Comparison of ENCODE assay signal across 13 cellular contexts in the genomic region with DNA sequence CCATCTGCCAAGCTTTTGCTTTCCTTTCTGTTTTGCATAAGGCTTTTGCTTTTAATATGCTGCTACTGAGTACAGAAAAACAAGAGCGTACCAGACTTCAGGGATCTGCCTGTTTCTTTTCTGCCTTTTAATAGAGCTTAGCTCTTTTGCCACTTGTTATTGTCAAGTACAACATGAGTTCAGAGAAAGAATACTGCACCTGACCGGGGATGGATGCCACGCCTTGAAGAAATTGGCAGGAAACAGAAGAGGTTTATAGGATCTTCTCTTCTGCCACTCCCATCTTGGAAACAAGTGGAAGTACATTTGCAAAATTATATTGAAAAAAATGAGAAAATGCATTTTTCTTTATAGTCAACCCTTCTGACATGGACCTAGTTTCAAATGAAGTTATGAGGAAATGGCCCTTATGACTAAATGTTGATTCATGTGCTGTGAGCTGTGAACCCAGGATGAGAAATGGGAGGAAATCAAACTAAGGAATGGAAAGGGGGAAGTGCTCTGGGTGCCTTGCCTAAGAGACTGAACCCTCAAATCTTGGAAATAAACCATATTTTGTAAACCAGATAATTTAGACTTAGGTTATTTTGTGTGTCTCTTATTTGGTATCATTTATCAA. TPM values are rescaled to one million over a fixed set of nuclear protein-coding genes. Genes with fewer than 3 reads are reported as not detected.
DNase-seq lines count a peak whose midpoint lies in the region; TF ChIP-seq lines count a peak whose summit lies in the region.
"Had no signal": no experiment of that assay in that cellular context is flagged by ENCODE, and none has a peak within 500 bp of the region (broad histone marks: within the 10 kb centered on the region; RNA-seq: fewer than 3 reads in every experiment).

No MANE protein-coding gene starts in this region.

- no peaks in the 10 kb centered on the region for H4K20me1 ChIP-seq in SK-N-SH (ENCODE audit: insufficient read depth)

- peak overlapping the region in 1 of 2 experiments; percentile 64; a peak in 2 of 4 replicates for H3K27ac ChIP-seq in SK-N-SH (ENCODE audit: low read depth in 2 of 2, low read length in 1 of 2)
- H3K27ac ChIP-seq: BLaER1, KMS-11, thoracic aorta had no signal

- H3K27me3 Mint-ChIP-seq in HFFc6 (ENCODE audit: insufficient read depth): no peaks in the 10 kb centered on the region; the same call in 1 of the 2 replicates
- no peaks in the 10 kb centered on the region for H3K27me3 Mint-ChIP-seq in mesothelial cell of epicardium (ENCODE audit: low read depth)
- H3K27me3 Mint-ChIP-seq in progenitor cell of endocrine pancreas: peaks cover 6% of the 10 kb centered on the region

- H3K27ac Mint-ChIP-seq in HFFc6 (peak overlapping the region; percentile 87), mesothelial cell of epicardium (no peak overlapping the region), progenitor cell of endocrine pancreas (no peak overlapping the region)

- no peaks in the 10 kb centered on the region for H3K27me3 ChIP-seq in SK-N-SH (ENCODE audit: insufficient read depth)

- H3K36me3 ChIP-seq in SK-N-SH (replicated peaks in 1 of 2; ENCODE audit: control insufficient read depth in 1 of 2, insufficient read depth in 2 of 2, low read length in 1 of 2): no peaks in the 10 kb centered on the region
- H3K36me3 ChIP-seq: BLaER1, thoracic aorta had no signal

- H3K36me3 Mint-ChIP-seq in HFFc6 (ENCODE audit: low read depth) (no peaks in the 10 kb centered on the region; the same call in 1 of the 2 replicates), mesothelial cell of epicardium (no peaks in the 10 kb centered on the region), progenitor cell of endocrine pancreas (ENCODE audit: insufficient read depth) (no peaks in the 10 kb centered on the region)

- peaks cover 60% of the 10 kb centered on the region for H3K4me1 Mint-ChIP-seq in HFFc6 (ENCODE audit: low read depth)
- peaks cover 23% of the 10 kb centered on the region for H3K4me1 Mint-ChIP-seq in mesothelial cell of epicardium
- H3K4me1 Mint-ChIP-seq in progenitor cell of endocrine pancreas (ENCODE audit: low read depth): peaks cover 14% of the 10 kb centered on the region

- peaks cover 5 to 7% of the 10 kb centered on the region in 2 experiments; a peak in 2 of 4 replicates for H3K4me1 ChIP-seq in SK-N-SH (ENCODE audit: control insufficient read depth in 1 of 2, insufficient read depth in 2 of 2, low read depth in 1 of 2, low read length in 1 of 2)

- H3K4me3 ChIP-seq in SK-N-SH (ENCODE audit: low read depth in 2 of 2, low read length in 1 of 2) (no peak overlapping the region), foreskin fibroblast (ENCODE audit: low read depth in 1 of 2, low read length in 2 of 2) (peak overlapping the region in 1 of 2 donors; percentile 2)
- H3K4me3 ChIP-seq: BLaER1, lung, thoracic aorta had no signal

- H3K9me3 ChIP-seq in SK-N-SH: no peaks in the 10 kb centered on the region
- H3K9me3 ChIP-seq: BLaER1, thoracic aorta had no signal

- DNase-seq in 8988T (peak; percentile 37), HFFc6 (peak; percentile 68), SK-N-SH (no peak), foreskin fibroblast (peak; percentile 78 to 92), mesothelial cell of epicardium (ENCODE audit: low spot score in 2 of 2, unreplicated experiment in 2 of 2) (no peak), progenitor cell of endocrine pancreas (ENCODE audit: low spot score, unreplicated experiment) (no peak)
- DNase-seq in activated effector memory CD4-positive, alpha-beta T cell treated with Interleukin-2 at 50 U/mL for 16 hours: no peak
- DNase-seq in stimulated activated CD4-positive, alpha-beta T cell treated with anti-CD3 and anti-CD28 coated beads, Interleukin-15, amount 100 ng/mL, for 24 hours: no peak
- DNase-seq: Right ventricle myocardium superior had no signal

- peak overlapping the region; percentile 71 for H2AFZ ChIP-seq in SK-N-SH (ENCODE audit: low read depth)

- TF ChIP-seq EP300 in SK-N-SH (IDR thresholded peaks at IDR 0.05; ENCODE audit: borderline replicate concordance in 1 of 2, low read depth in 1 of 2, low read length in 1 of 2): peak in 1 of 2 experiments; percentile 37; a peak in 1 of 4 replicates

- peaks cover 5% of the 10 kb centered on the region; the same call in 1 of the 2 replicates for H3K79me2 ChIP-seq in SK-N-SH (ENCODE audit: insufficient read depth)

- 71% methylated on average over 3 of the region's 3 CpGs for WGBS in SK-N-SH (ENCODE audit: low lambda C conversion rate)

- no peaks in the 10 kb centered on the region for H3K9me2 ChIP-seq in SK-N-SH

- CTCF ChIA-PET in SK-N-SH (lab: Yijun Ruan, JAX): no interaction called here

- POLR2A ChIA-PET in SK-N-SH (lab: Yijun Ruan, JAX): no interaction called here

- H3K4me2 ChIP-seq in SK-N-SH: peak overlapping the region; percentile 25; the same call in 1 of the 2 replicates
- H3K4me2 ChIP-seq: BLaER1, KMS-11 had no signal

- H3K4me3 Mint-ChIP-seq in HFFc6 (peak overlapping the region; percentile 72), mesothelial cell of epicardium (no peak overlapping the region), progenitor cell of endocrine pancreas (ENCODE audit: low read depth) (no peak overlapping the region)

- H3K9me3 Mint-ChIP-seq in HFFc6: no peaks in the 10 kb centered on the region
- no peaks in the 10 kb centered on the region for H3K9me3 Mint-ChIP-seq in mesothelial cell of epicardium
- H3K9me3 Mint-ChIP-seq in progenitor cell of endocrine pancreas (ENCODE audit: low read depth): no peaks in the 10 kb centered on the region

- TF ChIP-seq CTCF in HFFc6 (IDR thresholded peaks at IDR 0.05) (no peak), SK-N-SH (IDR thresholded peaks at IDR 0.05) (no peak), foreskin fibroblast (IDR thresholded peaks at IDR 0.05; ENCODE audit: low read depth, low read length) (no peak), mesothelial cell of epicardium (IDR thresholded peaks at IDR 0.05; ENCODE audit: unreplicated experiment) (no peak), progenitor cell of endocrine pancreas (IDR thresholded peaks at IDR 0.05; ENCODE audit: unreplicated experiment) (no peak)

- H3K9ac ChIP-seq in SK-N-SH: no peak overlapping the region
- H3K9ac ChIP-seq: BLaER1, KMS-11 had no signal

- no peak for TF ChIP-seq RAD21 in SK-N-SH (IDR thresholded peaks at IDR 0.05; ENCODE audit: low read length)

- peaks cover 22% of the 10 kb centered on the region for H3F3A ChIP-seq in SK-N-SH (replicated peaks; ENCODE audit: insufficient read depth)

TF ChIP-seq in SK-N-SH, 30 proteins besides CTCF, POLR2A, EP300 and RAD21 (continues in another document):
- TF ChIP-seq, protein P1, sequence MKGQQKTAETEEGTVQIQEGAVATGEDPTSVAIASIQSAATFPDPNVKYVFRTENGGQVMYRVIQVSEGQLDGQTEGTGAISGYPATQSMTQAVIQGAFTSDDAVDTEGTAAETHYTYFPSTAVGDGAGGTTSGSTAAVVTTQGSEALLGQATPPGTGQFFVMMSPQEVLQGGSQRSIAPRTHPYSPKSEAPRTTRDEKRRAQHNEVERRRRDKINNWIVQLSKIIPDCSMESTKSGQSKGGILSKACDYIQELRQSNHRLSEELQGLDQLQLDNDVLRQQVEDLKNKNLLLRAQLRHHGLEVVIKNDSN (IDR thresholded peaks at IDR 0.05; ENCODE audit: borderline replicate concordance, low read depth): no peak
- TF ChIP-seq TEAD4 (IDR thresholded peaks at IDR 0.05; ENCODE audit: borderline replicate concordance, insufficient read depth): no peak
- TF ChIP-seq, protein P2, sequence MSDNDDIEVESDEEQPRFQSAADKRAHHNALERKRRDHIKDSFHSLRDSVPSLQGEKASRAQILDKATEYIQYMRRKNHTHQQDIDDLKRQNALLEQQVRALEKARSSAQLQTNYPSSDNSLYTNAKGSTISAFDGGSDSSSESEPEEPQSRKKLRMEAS (IDR thresholded peaks at IDR 0.05; ENCODE audit: low read depth): peak; percentile 21; the same call in 1 of the 2 replicates
- TF ChIP-seq NFIC (IDR thresholded peaks at IDR 0.05; ENCODE audit: borderline replicate concordance): peak; percentile 19; the same call in 1 of the 2 replicates
- TF ChIP-seq RXRA (IDR thresholded peaks at IDR 0.05; ENCODE audit: borderline replicate concordance, low read depth): no peak
- TF ChIP-seq TCF12 (IDR thresholded peaks at IDR 0.05): peak; percentile 44
- TF ChIP-seq EZH2phosphoT487 (IDR thresholded peaks at IDR 0.05; ENCODE audit: borderline replicate concordance, low read depth): no peak
- TF ChIP-seq RCOR1 (IDR thresholded peaks at IDR 0.05; ENCODE audit: low read length): no peak
- TF ChIP-seq, protein P3, sequence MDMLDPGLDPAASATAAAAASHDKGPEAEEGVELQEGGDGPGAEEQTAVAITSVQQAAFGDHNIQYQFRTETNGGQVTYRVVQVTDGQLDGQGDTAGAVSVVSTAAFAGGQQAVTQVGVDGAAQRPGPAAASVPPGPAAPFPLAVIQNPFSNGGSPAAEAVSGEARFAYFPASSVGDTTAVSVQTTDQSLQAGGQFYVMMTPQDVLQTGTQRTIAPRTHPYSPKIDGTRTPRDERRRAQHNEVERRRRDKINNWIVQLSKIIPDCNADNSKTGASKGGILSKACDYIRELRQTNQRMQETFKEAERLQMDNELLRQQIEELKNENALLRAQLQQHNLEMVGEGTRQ (IDR thresholded peaks at IDR 0.05; ENCODE audit: borderline replicate concordance, low read depth, low read length): no peak
- TF ChIP-seq JUND (IDR thresholded peaks at IDR 0.05): peak; percentile 64
- no peak for TF ChIP-seq MXI1 (IDR thresholded peaks at IDR 0.05; ENCODE audit: low read depth, low read length)
- TF ChIP-seq GABPA (IDR thresholded peaks at IDR 0.05; ENCODE audit: low read depth): no peak
- no peak for TF ChIP-seq FOXJ3 (CRISPR knock-in tag; IDR thresholded peaks at IDR 0.05)
- TF ChIP-seq CHD2 (IDR thresholded peaks at IDR 0.05; ENCODE audit: low read length, partially characterized antibody): no peak

RNA-seq across cellular contexts. Expression of a gene that starts 3.9 kb away (rescaled TPM):
- 10 to 100 TPM; 16.6 to 24.8 (median 19.2) TPM for total RNA-seq in HFFc6 (2021; fragmentation: NEBNext Ultra II Directional; extraction: Animal tissue kit (Norgen Biotek cat#: 25700))
- polyA plus RNA-seq in SK-N-SH (2012; rRNA removed): 5.0 and 5.2 TPM in 2 replicates
- 4.7 and 5.7 TPM in 2 replicates for polyA plus RNA-seq in SK-N-SH (2012; cell fraction: cytosol; rRNA removed)
- 3.4 and 13.3 TPM in 2 replicates for polyA plus RNA-seq in SK-N-SH (2012; cell fraction: nucleus; rRNA removed)
- total RNA-seq in mesothelial cell of epicardium: 28.1 to 30.5 TPM (median 28.7 TPM) in 3 replicates
- total RNA-seq in progenitor cell of endocrine pancreas: 23.6 and 30.2 TPM in 2 replicates

Comparison
In these comparisons a context has a peak if more than half of its experiments do, and no peak if none do; other contexts are left out.
1. DNase-seq: peak in 8988T (single experiment), HFFc6 (single experiment) and foreskin fibroblast (2 of 2); none in SK-N-SH (single experiment), activated effector memory CD4-positive, alpha-beta T cell treated with Interleukin-2 at 50 U/mL for 16 hours (single experiment), stimulated activated CD4-positive, alpha-beta T cell treated with anti-CD3 and anti-CD28 coated beads, Interleukin-15, amount 100 ng/mL, for 24 hours (single experiment), mesothelial cell of epicardium (0 of 2) and progenitor cell of endocrine pancreas (single experiment).